1 cellular context compared by ENCODE assay signal in genomic region chr4:139806929-139807328, GRCh38.
TF ChIP-seq lines count a peak whose summit lies in the region.

No MANE protein-coding gene starts in this region.

TF ChIP-seq in GM12878, 131 proteins besides CTCF, POLR2A, EP300 and RAD21 (continued from another document):
- TF ChIP-seq ZNF274 (IDR thresholded peaks at IDR 0.05; ENCODE audit: insufficient read depth, insufficient read length) (no peak), ZBTB33 (IDR thresholded peaks at IDR 0.05) (no peak), RUNX3 (IDR thresholded peaks at IDR 0.05; ENCODE audit: low read length) (no peak), MAX (IDR thresholded peaks at IDR 0.05; ENCODE audit: low read depth, low read length) (no peak)
